Comparison of ENCODE assay signal across 1 cellular context in the genomic region with DNA sequence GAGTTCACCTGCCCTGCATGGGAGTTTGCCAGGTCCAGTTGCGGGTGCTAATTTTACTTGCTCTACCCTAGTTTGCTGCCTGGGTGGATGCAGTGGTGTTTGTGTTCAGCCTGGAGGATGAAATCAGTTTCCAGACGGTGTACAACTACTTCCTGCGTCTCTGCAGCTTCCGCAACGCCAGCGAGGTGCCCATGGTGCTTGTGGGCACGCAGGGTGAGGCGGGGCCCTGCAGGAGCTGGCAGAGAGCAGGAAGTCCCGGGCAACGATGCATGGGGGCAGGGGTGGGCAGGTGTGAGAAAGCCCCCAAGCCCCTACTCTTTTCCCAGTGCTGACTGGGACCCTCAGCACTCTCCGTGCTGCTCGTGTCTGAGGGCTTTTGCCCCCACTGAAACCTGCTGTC.
TF ChIP-seq lines count a peak whose summit lies in the region.

No MANE protein-coding gene starts in this region.

TF ChIP-seq in HCT116, 20 proteins besides CTCF, POLR2A, EP300 and RAD21:
- no peak for TF ChIP-seq ELF1 (IDR thresholded peaks at IDR 0.05; ENCODE audit: borderline replicate concordance, low read depth)
- TF ChIP-seq, protein P1, sequence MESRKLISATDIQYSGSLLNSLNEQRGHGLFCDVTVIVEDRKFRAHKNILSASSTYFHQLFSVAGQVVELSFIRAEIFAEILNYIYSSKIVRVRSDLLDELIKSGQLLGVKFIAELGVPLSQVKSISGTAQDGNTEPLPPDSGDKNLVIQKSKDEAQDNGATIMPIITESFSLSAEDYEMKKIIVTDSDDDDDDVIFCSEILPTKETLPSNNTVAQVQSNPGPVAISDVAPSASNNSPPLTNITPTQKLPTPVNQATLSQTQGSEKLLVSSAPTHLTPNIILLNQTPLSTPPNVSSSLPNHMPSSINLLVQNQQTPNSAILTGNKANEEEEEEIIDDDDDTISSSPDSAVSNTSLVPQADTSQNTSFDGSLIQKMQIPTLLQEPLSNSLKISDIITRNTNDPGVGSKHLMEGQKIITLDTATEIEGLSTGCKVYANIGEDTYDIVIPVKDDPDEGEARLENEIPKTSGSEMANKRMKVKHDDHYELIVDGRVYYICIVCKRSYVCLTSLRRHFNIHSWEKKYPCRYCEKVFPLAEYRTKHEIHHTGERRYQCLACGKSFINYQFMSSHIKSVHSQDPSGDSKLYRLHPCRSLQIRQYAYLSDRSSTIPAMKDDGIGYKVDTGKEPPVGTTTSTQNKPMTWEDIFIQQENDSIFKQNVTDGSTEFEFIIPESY (IDR thresholded peaks at IDR 0.05; ENCODE audit: extremely low read depth, insufficient replicate concordance, low read length), result no peak
- TF ChIP-seq, protein P2, sequence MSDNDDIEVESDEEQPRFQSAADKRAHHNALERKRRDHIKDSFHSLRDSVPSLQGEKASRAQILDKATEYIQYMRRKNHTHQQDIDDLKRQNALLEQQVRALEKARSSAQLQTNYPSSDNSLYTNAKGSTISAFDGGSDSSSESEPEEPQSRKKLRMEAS (IDR thresholded peaks at IDR 0.05), result no peak
- no peak for TF ChIP-seq EGR1 (IDR thresholded peaks at IDR 0.05; ENCODE audit: low read depth)
- TF ChIP-seq EZH2phosphoT487 (IDR thresholded peaks at IDR 0.05; ENCODE audit: borderline replicate concordance), result no peak
- TF ChIP-seq SIN3A (IDR thresholded peaks at IDR 0.05; ENCODE audit: low read depth), result no peak
- no peak for TF ChIP-seq CBX3 (IDR thresholded peaks at IDR 0.05; ENCODE audit: low read depth)
- TF ChIP-seq ZFX (IDR thresholded peaks at IDR 0.05), result no peak
- no peak for TF ChIP-seq SP1 (IDR thresholded peaks at IDR 0.05; ENCODE audit: low read depth)
- no peak for TF ChIP-seq SRF (IDR thresholded peaks at IDR 0.05; ENCODE audit: low read depth)
- no peak for TF ChIP-seq CEBPB (IDR thresholded peaks at IDR 0.05; ENCODE audit: low read depth)
